ENCODE assay signal across 10 cellular contexts in the genomic region with DNA sequence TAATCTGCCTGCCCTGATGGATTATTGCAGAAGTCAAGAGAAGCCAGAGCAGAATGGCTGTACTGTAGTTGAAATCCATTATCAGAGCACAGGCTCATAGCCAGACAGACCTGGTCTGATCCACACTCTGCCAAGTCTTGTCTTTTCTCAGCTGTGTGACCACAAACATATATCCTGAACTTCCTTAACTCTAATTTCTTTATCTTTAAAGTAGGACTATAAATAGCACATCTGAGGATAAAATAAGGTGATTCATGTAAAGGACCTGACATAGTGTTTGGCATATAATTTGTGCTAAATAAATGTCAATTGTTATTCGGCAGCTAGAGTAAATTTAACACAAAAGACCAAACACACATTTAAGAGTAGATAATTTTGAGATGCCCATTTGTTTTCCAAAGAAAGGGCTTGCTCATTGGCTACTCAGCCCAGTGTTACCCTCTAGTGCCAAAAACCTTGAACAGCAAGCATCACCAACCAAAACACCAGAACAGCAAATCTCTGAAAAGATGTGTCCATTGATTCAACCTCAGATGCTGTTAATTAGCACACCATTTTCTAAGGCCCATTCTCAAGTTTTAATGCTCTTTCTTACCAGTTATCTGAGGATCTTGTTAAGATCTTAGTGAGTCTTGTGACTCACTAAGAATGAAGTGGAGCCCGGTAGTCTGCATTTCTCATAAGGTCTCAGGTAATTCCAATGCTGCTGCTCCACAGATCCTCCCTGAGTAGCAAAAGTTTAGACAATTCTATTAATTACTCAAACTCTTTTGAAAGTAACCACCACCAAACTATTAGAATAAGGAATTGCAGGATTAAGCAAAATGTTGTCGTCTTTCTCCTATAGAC.
A peak's percentile ranks its signal among the peaks of the same experiment; 100 is the strongest.
DNase-seq lines count a peak whose midpoint lies in the region; ATAC-seq and TF ChIP-seq lines count a peak whose summit lies in the region.
"Had no signal": no experiment of that assay in that cellular context is flagged by ENCODE, and none has a peak within 500 bp of the region (broad histone marks: within the 10 kb centered on the region; RNA-seq: fewer than 3 reads in every experiment).

No MANE protein-coding gene starts in this region.

- CTCF ChIA-PET in activated CD8-positive, alpha-beta T cell treated with anti-CD3 and anti-CD28 coated beads, Interleukin-2, amount 10 ng/mL, durations not matched to agents 7 days and 5 days (lab: Charles Lee), result no interaction called here

- ATAC-seq in activated CD8-positive, alpha-beta T cell treated with anti-CD3 and anti-CD28 coated beads, Interleukin-2, amount 10 ng/mL, durations not matched to agents 7 days and 5 days, result no peak

- no peak overlapping the region for H3K4me3 Mint-ChIP-seq in progenitor cell of endocrine pancreas (ENCODE audit: low read depth)
- H3K4me3 Mint-ChIP-seq in activated CD8-positive, alpha-beta T cell treated with anti-CD3 and anti-CD28 coated beads, Interleukin-2, amount 10 ng/mL, durations not matched to agents 7 days and 5 days, result no peak overlapping the region
- H3K4me3 Mint-ChIP-seq: IgD-negative memory B cell had no signal

- H3K27ac Mint-ChIP-seq in progenitor cell of endocrine pancreas, result no peak overlapping the region
- no peak overlapping the region for H3K27ac Mint-ChIP-seq in activated CD8-positive, alpha-beta T cell treated with anti-CD3 and anti-CD28 coated beads, Interleukin-2, amount 10 ng/mL, durations not matched to agents 7 days and 5 days
- H3K27ac Mint-ChIP-seq: IgD-negative memory B cell had no signal

- H3K27me3 Mint-ChIP-seq in progenitor cell of endocrine pancreas, result no peaks in the 10 kb centered on the region
- no peaks in the 10 kb centered on the region for H3K27me3 Mint-ChIP-seq in activated CD8-positive, alpha-beta T cell treated with anti-CD3 and anti-CD28 coated beads, Interleukin-2, amount 10 ng/mL, durations not matched to agents 7 days and 5 days (ENCODE audit: low read depth)
- H3K27me3 Mint-ChIP-seq: IgD-negative memory B cell had no signal

- peaks cover 12% of the 10 kb centered on the region for H3K4me1 Mint-ChIP-seq in progenitor cell of endocrine pancreas (ENCODE audit: low read depth)
- H3K4me1 Mint-ChIP-seq in activated CD8-positive, alpha-beta T cell treated with anti-CD3 and anti-CD28 coated beads, Interleukin-2, amount 10 ng/mL, durations not matched to agents 7 days and 5 days (ENCODE audit: low read depth), result no peaks in the 10 kb centered on the region
- H3K4me1 Mint-ChIP-seq: IgD-negative memory B cell had no signal

- POLR2A ChIA-PET in activated CD8-positive, alpha-beta T cell treated with anti-CD3 and anti-CD28 coated beads, Interleukin-2, amount 10 ng/mL, durations not matched to agents 7 days and 5 days (lab: Charles Lee), result no interaction called here

- peaks cover 16% of the 10 kb centered on the region for H3K9me3 Mint-ChIP-seq in progenitor cell of endocrine pancreas (ENCODE audit: low read depth)
- no peaks in the 10 kb centered on the region for H3K9me3 Mint-ChIP-seq in activated CD8-positive, alpha-beta T cell treated with anti-CD3 and anti-CD28 coated beads, Interleukin-2, amount 10 ng/mL, durations not matched to agents 7 days and 5 days (ENCODE audit: insufficient read depth)
- H3K9me3 Mint-ChIP-seq: IgD-negative memory B cell had no signal

- DNase-seq in NCI-H2081 (lab: John Stamatoyannopoulos, UW) (peak; percentile 27 to 50), NCI-H2081 treated with DMSO at 0.1 percent for 48 hours (lab: John Stamatoyannopoulos, UW) (no peak), NCI-H774 (lab: John Stamatoyannopoulos, UW) (peak; percentile 1), epithelial cell of proximal tubule (ENCODE audit: low read depth) (no peak), progenitor cell of endocrine pancreas (ENCODE audit: low spot score, unreplicated experiment) (no peak), COR-L47 (lab: John Stamatoyannopoulos, UW) (no peak), MV-4-11 (lab: John Stamatoyannopoulos, UW) (no peak)
- DNase-seq in activated CD8-positive, alpha-beta T cell treated with anti-CD3 and anti-CD28 coated beads, Interleukin-2, amount 10 ng/mL, durations not matched to agents 7 days and 5 days, result no peak
- DNase-seq: activated CD4-positive, alpha-beta T cell treated with anti-CD3 and anti-CD28 coated beads, Interleukin-2, amount 50 U/mL, for 48 hours had no signal

- no peak overlapping the region for H3K4me3 ChIP-seq in epithelial cell of proximal tubule (ENCODE audit: low read depth, low read length)

- TF ChIP-seq CTCF in epithelial cell of proximal tubule (conservative IDR thresholded peaks at IDR 0.05; ENCODE audit: low read depth, low read length) (peak; percentile 82), progenitor cell of endocrine pancreas (IDR thresholded peaks at IDR 0.05; ENCODE audit: unreplicated experiment) (peak; percentile 46)

- peaks cover 2% of the 10 kb centered on the region for H3K36me3 Mint-ChIP-seq in progenitor cell of endocrine pancreas (ENCODE audit: insufficient read depth)
- H3K36me3 Mint-ChIP-seq in activated CD8-positive, alpha-beta T cell treated with anti-CD3 and anti-CD28 coated beads, Interleukin-2, amount 10 ng/mL, durations not matched to agents 7 days and 5 days (ENCODE audit: low read depth), result no peaks in the 10 kb centered on the region
- H3K36me3 Mint-ChIP-seq: IgD-negative memory B cell had no signal

Comparison
In these comparisons a context has a peak if more than half of its experiments do, and no peak if none do; other contexts are left out.
1. DNase-seq: peak in NCI-H2081 (2 of 2) and NCI-H774 (single experiment); none in NCI-H2081 treated with DMSO at 0.1 percent for 48 hours (single experiment), epithelial cell of proximal tubule (single experiment), progenitor cell of endocrine pancreas (single experiment), COR-L47 (single experiment), activated CD8-positive, alpha-beta T cell treated with anti-CD3 and anti-CD28 coated beads, Interleukin-2, amount 10 ng/mL, durations not matched to agents 7 days and 5 days (single experiment) and MV-4-11 (single experiment).